28 cellular contexts compared by ENCODE assay signal in genomic region chr12:110120878-110121277, GRCh38.
"Had no signal": no experiment of that assay in that cellular context is flagged by ENCODE, and none has a peak within 500 bp of the region (broad histone marks: within the 10 kb centered on the region; RNA-seq: fewer than 3 reads in every experiment).

No MANE protein-coding gene starts in this region.

- H3K79me2 ChIP-seq: parathyroid adenoma had no signal

- H3K27me3 ChIP-seq: esophagus squamous epithelium, gastrocnemius medialis, hepatocyte, right lobe of liver, thyroid gland, upper lobe of left lung had no signal

- H3K9me3 Mint-ChIP-seq: memory B cell; naive B cell; natural killer cell treated with Interleukin-12 subunit alpha and Interleukin-12 subunit beta and Interleukin-15 and Interleukin-18, amount 100 ng/mL, for 72 hours; neural progenitor cell; stimulated activated naive CD8-positive, alpha-beta T cell treated with anti-CD3 and anti-CD28 coated beads, Interleukin-15, amount 100 ng/mL, for 72 hours had no signal

- ATAC-seq: gastrocnemius medialis; left lobe of liver; mucosa of descending colon; natural killer cell treated with Interleukin-12 subunit alpha and Interleukin-12 subunit beta and Interleukin-15 and Interleukin-18, amount 100 ng/mL, for 72 hours; right lobe of liver; stimulated activated naive CD8-positive, alpha-beta T cell treated with anti-CD3 and anti-CD28 coated beads, Interleukin-15, amount 100 ng/mL, for 72 hours had no signal

- H3K9me3 ChIP-seq: esophagus squamous epithelium, gastrocnemius medialis, mucosa of descending colon, right lobe of liver, thyroid gland, upper lobe of left lung had no signal

- H3K4me3 Mint-ChIP-seq: memory B cell; naive B cell; natural killer cell treated with Interleukin-12 subunit alpha and Interleukin-12 subunit beta and Interleukin-15 and Interleukin-18, amount 100 ng/mL, for 72 hours; neural progenitor cell; stimulated activated naive CD8-positive, alpha-beta T cell treated with anti-CD3 and anti-CD28 coated beads, Interleukin-15, amount 100 ng/mL, for 72 hours had no signal

- H3K4me1 ChIP-seq: parathyroid adenoma had no signal

- H3K36me3 ChIP-seq: esophagus squamous epithelium, gastrocnemius medialis, neural progenitor cell, right lobe of liver, thyroid gland, upper lobe of left lung had no signal

- H3K36me3 Mint-ChIP-seq: memory B cell; naive B cell; natural killer cell treated with Interleukin-12 subunit alpha and Interleukin-12 subunit beta and Interleukin-15 and Interleukin-18, amount 100 ng/mL, for 72 hours had no signal

- DNase-seq: dermis blood vessel endothelial cell; effector memory CD4-positive, alpha-beta T cell; erythroblast; esophagus squamous epithelium; gastrocnemius medialis; kidney; mucosa of descending colon; naive B cell; small intestine; stimulated activated CD4-positive, alpha-beta T cell treated with anti-CD3 and anti-CD28 coated beads, Interleukin-15, amount 100 ng/mL, for 24 hours; stimulated activated CD4-positive, alpha-beta T cell treated with anti-CD3 and anti-CD28 coated beads, Interleukin-4, amount 100 ng/mL, for 1 hour; stimulated activated CD8-positive, alpha-beta memory T cell treated with anti-CD3 and anti-CD28 coated beads, Interleukin-4, amount 100 ng/mL, for 48 hours; stimulated activated naive CD4-positive, alpha-beta T cell; stimulated activated naive CD8-positive, alpha-beta T cell treated with anti-CD3 and anti-CD28 coated beads, Interleukin-15, amount 100 ng/mL, for 72 hours; thyroid gland; upper lobe of left lung had no signal

- H3K27ac ChIP-seq: coronary artery, gastrocnemius medialis, hepatocyte, neural progenitor cell, parathyroid adenoma, right lobe of liver, thyroid gland, upper lobe of left lung had no signal

- FAIRE-seq: endothelial cell of umbilical vein, kidney, small intestine, urothelium cell line had no signal

- H2AFZ ChIP-seq: hepatocyte, neural progenitor cell, parathyroid adenoma had no signal

- H3K27ac Mint-ChIP-seq: memory B cell; naive B cell; natural killer cell treated with Interleukin-12 subunit alpha and Interleukin-12 subunit beta and Interleukin-15 and Interleukin-18, amount 100 ng/mL, for 72 hours; neural progenitor cell; progenitor cell of endocrine pancreas; stimulated activated naive CD8-positive, alpha-beta T cell treated with anti-CD3 and anti-CD28 coated beads, Interleukin-15, amount 100 ng/mL, for 72 hours had no signal

- H3K9ac ChIP-seq: neural progenitor cell, parathyroid adenoma had no signal

- H3K4me2 ChIP-seq: hepatocyte, neural progenitor cell had no signal

- H3K4me3 ChIP-seq: coronary artery, esophagus squamous epithelium, gastrocnemius medialis, hepatocyte, lung, mucosa of descending colon, neural progenitor cell, right lobe of liver, thyroid gland, upper lobe of left lung had no signal

- H3K4me1 Mint-ChIP-seq: stimulated activated naive CD8-positive, alpha-beta T cell treated with anti-CD3 and anti-CD28 coated beads, Interleukin-15, amount 100 ng/mL, for 72 hours had no signal
